ENCODE assay signal across 22 cellular contexts in the genomic region with DNA sequence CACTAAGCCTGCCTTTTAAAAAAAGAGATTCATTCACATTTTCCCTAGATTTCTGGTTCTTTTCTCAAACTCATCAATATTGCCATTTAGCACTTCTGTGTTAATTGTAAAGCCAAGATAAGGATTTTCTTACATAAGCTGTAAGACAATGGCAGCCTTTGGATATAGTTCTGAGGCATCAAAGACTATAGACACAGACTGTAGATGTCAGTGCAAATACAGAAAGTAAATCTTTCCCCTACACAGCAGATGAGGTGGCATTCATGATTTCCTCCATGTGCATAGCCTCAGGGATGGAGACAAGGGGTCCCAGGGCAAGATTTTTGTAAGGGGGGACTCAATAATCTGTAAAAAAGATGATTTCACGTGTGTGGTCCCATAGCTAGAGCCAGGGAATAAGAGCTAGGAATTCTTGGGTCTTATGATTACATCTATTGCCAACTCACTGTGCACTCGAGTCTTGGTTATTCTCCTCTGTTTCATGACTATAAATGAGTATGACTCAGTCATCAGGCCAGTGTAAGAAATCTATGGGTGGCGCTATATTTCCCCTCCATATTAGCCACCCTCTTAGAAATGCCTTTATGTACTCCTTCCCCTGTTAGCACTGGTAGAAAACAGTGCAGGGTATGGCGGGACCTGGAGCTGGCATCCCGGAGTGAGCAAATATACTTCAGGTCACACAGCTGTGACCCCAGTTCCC.
DNase-seq lines count a peak whose midpoint lies in the region; ATAC-seq and TF ChIP-seq lines count a peak whose summit lies in the region.
"Had no signal": no experiment of that assay in that cellular context is flagged by ENCODE, and none has a peak within 500 bp of the region (broad histone marks: within the 10 kb centered on the region; RNA-seq: fewer than 3 reads in every experiment).

No MANE protein-coding gene starts in this region.

- peak overlapping the region; percentile 31 for H3K27ac ChIP-seq in HUES48 (ENCODE audit: low read depth, low read length)
- H3K27ac ChIP-seq: A549; BLaER1 treated with 17β-estradiol and CSF1 and Interleukin-3, amounts not matched to agents 10 nM and 100 nM; dorsolateral prefrontal cortex; epithelial cell of prostate; upper lobe of right lung had no signal

- ATAC-seq in T-helper 17 cell, result no peak
- no peak for ATAC-seq in activated CD8-positive, alpha-beta T cell treated with anti-CD3 and anti-CD28 coated beads, Interleukin-2, amount 10 ng/mL, durations not matched to agents 7 days and 5 days
- ATAC-seq: A549, natural killer cell, SK-N-SH treated with all-trans-retinoic acid at 6 μM for 48 hours, upper lobe of right lung had no signal

- peak; percentile 28 for TF ChIP-seq CTCF in retinal pigment epithelial cell (conservative IDR thresholded peaks at IDR 0.05; ENCODE audit: low read depth, low read length)

- H3K9ac ChIP-seq in HUES48 (ENCODE audit: low read depth, low read length), result no peak overlapping the region
- H3K9ac ChIP-seq: BLaER1 treated with 17β-estradiol and CSF1 and Interleukin-3, amounts not matched to agents 10 nM and 100 nM had no signal

- H3K4me3 Mint-ChIP-seq in activated CD4-positive, alpha-beta memory T cell treated with anti-CD3 and anti-CD28 coated beads for 36 hours, result no peak overlapping the region
- H3K4me3 Mint-ChIP-seq in activated CD4-positive, alpha-beta memory T cell treated with anti-CD3 and anti-CD28 coated beads, Interleukin-2, amount 10 ng/mL, durations not matched to agents 7 days and 5 days, result no peak overlapping the region
- H3K4me3 Mint-ChIP-seq in T-helper 17 cell, result no peak overlapping the region
- H3K4me3 Mint-ChIP-seq in activated CD8-positive, alpha-beta T cell treated with anti-CD3 and anti-CD28 coated beads, Interleukin-2, amount 10 ng/mL, durations not matched to agents 7 days and 5 days, result no peak overlapping the region
- H3K4me3 Mint-ChIP-seq: natural killer cell had no signal

- peaks cover 50% of the 10 kb centered on the region for H3K4me1 ChIP-seq in HUES48 (ENCODE audit: control insufficient read depth, insufficient read depth, low read length)
- H3K4me1 ChIP-seq: BLaER1 treated with 17β-estradiol and CSF1 and Interleukin-3, amounts not matched to agents 10 nM and 100 nM; upper lobe of right lung had no signal

- peaks cover 32% of the 10 kb centered on the region for H3K4me1 Mint-ChIP-seq in activated CD4-positive, alpha-beta memory T cell treated with anti-CD3 and anti-CD28 coated beads for 36 hours (ENCODE audit: low read depth)
- peaks cover 23% of the 10 kb centered on the region for H3K4me1 Mint-ChIP-seq in activated CD4-positive, alpha-beta memory T cell treated with anti-CD3 and anti-CD28 coated beads, Interleukin-2, amount 10 ng/mL, durations not matched to agents 7 days and 5 days
- H3K4me1 Mint-ChIP-seq in T-helper 17 cell, result peaks cover 22% of the 10 kb centered on the region
- H3K4me1 Mint-ChIP-seq in activated CD8-positive, alpha-beta T cell treated with anti-CD3 and anti-CD28 coated beads, Interleukin-2, amount 10 ng/mL, durations not matched to agents 7 days and 5 days (ENCODE audit: low read depth), result peaks cover 12% of the 10 kb centered on the region
- H3K4me1 Mint-ChIP-seq: natural killer cell had no signal

- H3K9me3 ChIP-seq in HUES48 (ENCODE audit: control insufficient read depth, insufficient read depth, low read length), result no peaks in the 10 kb centered on the region
- no peaks in the 10 kb centered on the region for H3K9me3 ChIP-seq in T-helper 17 cell (ENCODE audit: control insufficient read depth, low read length, poor library complexity, severe bottlenecking)
- H3K9me3 ChIP-seq: A549; BLaER1 treated with 17β-estradiol and CSF1 and Interleukin-3, amounts not matched to agents 10 nM and 100 nM; upper lobe of right lung had no signal

- peaks cover 4% of the 10 kb centered on the region for H3K27me3 Mint-ChIP-seq in activated CD4-positive, alpha-beta memory T cell treated with anti-CD3 and anti-CD28 coated beads for 36 hours
- H3K27me3 Mint-ChIP-seq in activated CD4-positive, alpha-beta memory T cell treated with anti-CD3 and anti-CD28 coated beads, Interleukin-2, amount 10 ng/mL, durations not matched to agents 7 days and 5 days, result no peaks in the 10 kb centered on the region
- H3K27me3 Mint-ChIP-seq in T-helper 17 cell, result peaks cover 6% of the 10 kb centered on the region
- peaks cover 11% of the 10 kb centered on the region for H3K27me3 Mint-ChIP-seq in activated CD8-positive, alpha-beta T cell treated with anti-CD3 and anti-CD28 coated beads, Interleukin-2, amount 10 ng/mL, durations not matched to agents 7 days and 5 days (ENCODE audit: low read depth)

- no peaks in the 10 kb centered on the region for H3K36me3 ChIP-seq in HUES48 (ENCODE audit: control insufficient read depth, insufficient read depth, low read length)
- H3K36me3 ChIP-seq: BLaER1 treated with 17β-estradiol and CSF1 and Interleukin-3, amounts not matched to agents 10 nM and 100 nM; upper lobe of right lung had no signal

- POLR2A ChIA-PET in activated CD4-positive, alpha-beta memory T cell treated with anti-CD3 and anti-CD28 coated beads for 36 hours (lab: Charles Lee), result interaction anchor here (1.6 kb wide), 1 partner anchor 208 kb away, joined by 7 read pairs; the partner anchor contains the start of genes AP5M1 and EXOC5
- POLR2A ChIA-PET in activated CD4-positive, alpha-beta memory T cell treated with anti-CD3 and anti-CD28 coated beads, Interleukin-2, amount 10 ng/mL, durations not matched to agents 7 days and 5 days (lab: Charles Lee), result no interaction called here
- POLR2A ChIA-PET in activated CD8-positive, alpha-beta T cell treated with anti-CD3 and anti-CD28 coated beads, Interleukin-2, amount 10 ng/mL, durations not matched to agents 7 days and 5 days (lab: Charles Lee), result interaction anchor here (0.5 kb wide), 1 partner anchor 173 kb away, joined by 3 read pairs; no protein-coding TSS in a partner anchor

- no peaks in the 10 kb centered on the region for H3K36me3 Mint-ChIP-seq in activated CD4-positive, alpha-beta memory T cell treated with anti-CD3 and anti-CD28 coated beads for 36 hours
- H3K36me3 Mint-ChIP-seq in activated CD4-positive, alpha-beta memory T cell treated with anti-CD3 and anti-CD28 coated beads, Interleukin-2, amount 10 ng/mL, durations not matched to agents 7 days and 5 days (ENCODE audit: low read depth), result no peaks in the 10 kb centered on the region
- H3K36me3 Mint-ChIP-seq in T-helper 17 cell (ENCODE audit: low read depth), result peaks cover 2% of the 10 kb centered on the region
- no peaks in the 10 kb centered on the region for H3K36me3 Mint-ChIP-seq in activated CD8-positive, alpha-beta T cell treated with anti-CD3 and anti-CD28 coated beads, Interleukin-2, amount 10 ng/mL, durations not matched to agents 7 days and 5 days (ENCODE audit: low read depth)
- H3K36me3 Mint-ChIP-seq: natural killer cell had no signal

- H3K4me3 ChIP-seq in HUES48 (ENCODE audit: low read depth, low read length) (no peak overlapping the region), retinal pigment epithelial cell (ENCODE audit: low read length) (no peak overlapping the region)
- H3K4me3 ChIP-seq: A549; BLaER1 treated with 17β-estradiol and CSF1 and Interleukin-3, amounts not matched to agents 10 nM and 100 nM; dorsolateral prefrontal cortex; upper lobe of right lung had no signal

- H3K27me3 ChIP-seq in HUES48 (ENCODE audit: control insufficient read depth, insufficient read depth, low read length), result no peaks in the 10 kb centered on the region
- H3K27me3 ChIP-seq: BLaER1 treated with 17β-estradiol and CSF1 and Interleukin-3, amounts not matched to agents 10 nM and 100 nM; upper lobe of right lung had no signal

- CTCF ChIA-PET in activated CD4-positive, alpha-beta memory T cell treated with anti-CD3 and anti-CD28 coated beads for 36 hours (lab: Charles Lee), result interaction anchor here (0.9 to 1.6 kb wide), 2 partner anchors 205 to 208 kb away, joined by 3 read pairs; partner anchors contain the start of genes AP5M1 and EXOC5
- CTCF ChIA-PET in activated CD4-positive, alpha-beta memory T cell treated with anti-CD3 and anti-CD28 coated beads, Interleukin-2, amount 10 ng/mL, durations not matched to agents 7 days and 5 days (lab: Charles Lee), result no interaction called here
- CTCF ChIA-PET in activated CD8-positive, alpha-beta T cell treated with anti-CD3 and anti-CD28 coated beads, Interleukin-2, amount 10 ng/mL, durations not matched to agents 7 days and 5 days (lab: Charles Lee), result interaction anchor here (1.1 kb wide), 1 partner anchor 12 kb away, joined by 4 read pairs; no protein-coding TSS in a partner anchor

- no peaks in the 10 kb centered on the region for H3K9me3 Mint-ChIP-seq in activated CD4-positive, alpha-beta memory T cell treated with anti-CD3 and anti-CD28 coated beads for 36 hours
- no peaks in the 10 kb centered on the region for H3K9me3 Mint-ChIP-seq in activated CD4-positive, alpha-beta memory T cell treated with anti-CD3 and anti-CD28 coated beads, Interleukin-2, amount 10 ng/mL, durations not matched to agents 7 days and 5 days
- no peaks in the 10 kb centered on the region for H3K9me3 Mint-ChIP-seq in activated CD8-positive, alpha-beta T cell treated with anti-CD3 and anti-CD28 coated beads, Interleukin-2, amount 10 ng/mL, durations not matched to agents 7 days and 5 days (ENCODE audit: insufficient read depth)
- H3K9me3 Mint-ChIP-seq: natural killer cell had no signal

- DNase-seq in activated CD4-positive, alpha-beta memory T cell treated with anti-CD3 and anti-CD28 coated beads for 36 hours, result no peak
- no peak for DNase-seq in activated CD4-positive, alpha-beta memory T cell treated with anti-CD3 and anti-CD28 coated beads, Interleukin-2, amount 10 ng/mL, durations not matched to agents 7 days and 5 days
- no peak for DNase-seq in T-helper 17 cell
- no peak for DNase-seq in retinal pigment epithelial cell (ENCODE audit: low read depth)
- no peak for DNase-seq in glomerular visceral epithelial cell (ENCODE audit: extremely low spot score)
- DNase-seq in activated CD8-positive, alpha-beta T cell treated with anti-CD3 and anti-CD28 coated beads, Interleukin-2, amount 10 ng/mL, durations not matched to agents 7 days and 5 days, result no peak
- DNase-seq in NCI-H1436 treated with DMSO at 0.1 percent for 48 hours (lab: John Stamatoyannopoulos, UW), result no peak
- DNase-seq: activated CD4-positive, alpha-beta T cell treated with anti-CD3 and anti-CD28 coated beads, Interleukin-2, amount 50 U/mL, for 4 hours; central memory CD4-positive, alpha-beta T cell; foreskin fibroblast; mesenchymal stem cell; natural killer cell; NCI-H1694 treated with DMSO at 0.1 percent for 48 hours; NCI-H345; NK-92 treated with Interleukin-12 subunit alpha and Interleukin-12 subunit beta, amount 100 ng/mL, for 24 hours; upper lobe of right lung had no signal

- intact Hi-C loops in activated CD4-positive, alpha-beta memory T cell treated with anti-CD3 and anti-CD28 coated beads for 36 hours (cut with micrococcal nuclease), result loop anchor here (2.0 to 10.0 kb wide), 4 partner anchors 246 to 480 kb away; partner anchors contain the start of genes NAA30 and OTX2

- H3K27ac Mint-ChIP-seq in activated CD4-positive, alpha-beta memory T cell treated with anti-CD3 and anti-CD28 coated beads for 36 hours, result peak overlapping the region; percentile 55
- no peak overlapping the region for H3K27ac Mint-ChIP-seq in activated CD4-positive, alpha-beta memory T cell treated with anti-CD3 and anti-CD28 coated beads, Interleukin-2, amount 10 ng/mL, durations not matched to agents 7 days and 5 days
- H3K27ac Mint-ChIP-seq in T-helper 17 cell, result peak overlapping the region; percentile 21
- H3K27ac Mint-ChIP-seq in activated CD8-positive, alpha-beta T cell treated with anti-CD3 and anti-CD28 coated beads, Interleukin-2, amount 10 ng/mL, durations not matched to agents 7 days and 5 days, result no peak overlapping the region
- H3K27ac Mint-ChIP-seq: natural killer cell had no signal

Comparison
In these comparisons a context has a peak if more than half of its experiments do, and no peak if none do; other contexts are left out.
1. H3K27ac Mint-ChIP-seq: peak in activated CD4-positive, alpha-beta memory T cell treated with anti-CD3 and anti-CD28 coated beads for 36 hours (single experiment) and T-helper 17 cell (single experiment); none in activated CD4-positive, alpha-beta memory T cell treated with anti-CD3 and anti-CD28 coated beads, Interleukin-2, amount 10 ng/mL, durations not matched to agents 7 days and 5 days (single experiment) and activated CD8-positive, alpha-beta T cell treated with anti-CD3 and anti-CD28 coated beads, Interleukin-2, amount 10 ng/mL, durations not matched to agents 7 days and 5 days (single experiment).